ENCODE assay signal across 30 cellular contexts in genomic region chr5:181133083-181133482, GRCh38. TPM values are rescaled to one million over a fixed set of nuclear protein-coding genes. Genes with fewer than 3 reads are reported as not detected.
"Had no signal": no experiment of that assay in that cellular context is flagged by ENCODE, and none has a peak within 500 bp of the region (broad histone marks: within the 10 kb centered on the region; RNA-seq: fewer than 3 reads in every experiment).

No MANE protein-coding gene starts in this region.

- H3K4me3 ChIP-seq: colonic mucosa, SK-N-MC had no signal

- ATAC-seq: activated T-helper 17 cell treated with anti-CD3 and anti-CD28 coated beads, Interleukin-2, amount 50 U/mL, for 72 hours; Right ventricle myocardium inferior; T-cell had no signal

- H3K4me1 ChIP-seq: colonic mucosa had no signal

- FAIRE-seq: TTC549 had no signal

- H3K9me3 ChIP-seq: colonic mucosa had no signal

- H3K4me1 Mint-ChIP-seq: activated B cell treated with CpG ODN at 0.5 μM for 24 hours; activated CD4-positive, alpha-beta T cell treated with anti-CD3 and anti-CD28 coated beads, Interleukin-2, amount 10 ng/mL, durations not matched to agents 24 days and 14 days; activated naive CD4-positive, alpha-beta T cell treated with anti-CD3 and anti-CD28 coated beads, Interleukin-2, amount 10 ng/mL, durations not matched to agents 7 days and 5 days; activated naive CD8-positive, alpha-beta T cell treated with anti-CD3 and anti-CD28 coated beads for 36 hours; activated T-helper 17 cell treated with anti-CD3 and anti-CD28 coated beads, Interleukin-2, amount 50 U/mL, for 72 hours; T-cell had no signal

- H3K9me3 Mint-ChIP-seq: activated CD4-positive, alpha-beta T cell treated with anti-CD3 and anti-CD28 coated beads, Interleukin-2, amount 10 ng/mL, durations not matched to agents 24 days and 14 days; activated naive CD4-positive, alpha-beta T cell treated with anti-CD3 and anti-CD28 coated beads, Interleukin-2, amount 10 ng/mL, durations not matched to agents 7 days and 5 days had no signal

- H3K27ac ChIP-seq: colonic mucosa, SK-N-MC had no signal

- H3K36me3 ChIP-seq: colonic mucosa had no signal

- H3K4me3 Mint-ChIP-seq: activated B cell treated with CpG ODN at 0.5 μM for 24 hours; activated CD4-positive, alpha-beta T cell treated with anti-CD3 and anti-CD28 coated beads, Interleukin-2, amount 10 ng/mL, durations not matched to agents 24 days and 14 days; activated naive CD4-positive, alpha-beta T cell treated with anti-CD3 and anti-CD28 coated beads, Interleukin-2, amount 10 ng/mL, durations not matched to agents 7 days and 5 days; activated naive CD8-positive, alpha-beta T cell treated with anti-CD3 and anti-CD28 coated beads for 36 hours; activated T-helper 17 cell treated with anti-CD3 and anti-CD28 coated beads, Interleukin-2, amount 50 U/mL, for 72 hours; T-cell had no signal

- H3K36me3 Mint-ChIP-seq: activated naive CD4-positive, alpha-beta T cell treated with anti-CD3 and anti-CD28 coated beads, Interleukin-2, amount 10 ng/mL, durations not matched to agents 7 days and 5 days; activated naive CD8-positive, alpha-beta T cell treated with anti-CD3 and anti-CD28 coated beads for 36 hours; T-cell had no signal

- H3K27ac Mint-ChIP-seq: activated B cell treated with CpG ODN at 0.5 μM for 24 hours; activated CD4-positive, alpha-beta T cell treated with anti-CD3 and anti-CD28 coated beads, Interleukin-2, amount 10 ng/mL, durations not matched to agents 24 days and 14 days; activated naive CD4-positive, alpha-beta T cell treated with anti-CD3 and anti-CD28 coated beads, Interleukin-2, amount 10 ng/mL, durations not matched to agents 7 days and 5 days; activated naive CD8-positive, alpha-beta T cell treated with anti-CD3 and anti-CD28 coated beads for 36 hours; activated T-helper 17 cell treated with anti-CD3 and anti-CD28 coated beads, Interleukin-2, amount 50 U/mL, for 72 hours; T-cell had no signal

- DNase-seq: activated B cell treated with CpG ODN at 0.5 μM for 24 hours; activated CD4-positive, alpha-beta T cell treated with anti-CD3 and anti-CD28 coated beads for 1 hour; activated CD4-positive, alpha-beta T cell treated with anti-CD3 and anti-CD28 coated beads, Interleukin-2, amount 10 ng/mL, durations not matched to agents 24 days and 14 days; activated CD4-positive, alpha-beta T cell treated with anti-CD3 and anti-CD28 coated beads, Interleukin-2, amount 50 U/mL, for 48 hours; activated gamma-delta T cell treated with Interleukin-2 at 50 U/mL for 16 hours; activated naive CD4-positive, alpha-beta T cell treated with anti-CD3 and anti-CD28 coated beads, Interleukin-2, amount 10 ng/mL, durations not matched to agents 7 days and 5 days; activated naive CD8-positive, alpha-beta T cell treated with anti-CD3 and anti-CD28 coated beads for 36 hours; activated T-cell treated with anti-CD3 and anti-CD28 coated beads for 4 hours; activated T-cell treated with anti-CD3 and anti-CD28 coated beads, Interleukin-2, amount 50 U/mL, for 48 hours; MM.1S; NCI-H1105; NCI-H1436 treated with DMSO at 0.1 percent for 48 hours; NCI-H187; NCI-H2081; NCI-H2227 treated with DMSO at 0.1 percent for 48 hours; NCI-H526; NK-92 treated with Interleukin-12 subunit alpha and Interleukin-12 subunit beta, amount 100 ng/mL, for 24 hours; T-cell; T-helper 2 cell; T1000 had no signal

RNA-seq across cellular contexts. Expression of gene OR2V1, which starts 2.1 kb away (rescaled TPM):
- total RNA-seq: activated B cell treated with CpG ODN at 0.5 μM for 24 hours; activated CD4-positive, alpha-beta T cell treated with anti-CD3 and anti-CD28 coated beads, Interleukin-2, amount 10 ng/mL, durations not matched to agents 24 days and 14 days; activated naive CD8-positive, alpha-beta T cell treated with anti-CD3 and anti-CD28 coated beads for 36 hours; activated T-helper 17 cell treated with anti-CD3 and anti-CD28 coated beads, Interleukin-2, amount 50 U/mL, for 72 hours; cardiac septum; cerebellum; colonic mucosa; NCI-H460; Right ventricle myocardium inferior; RPMI7951; T-cell had no signal
- polyA plus RNA-seq: adipose tissue had no signal

RNA-seq across cellular contexts. Expression of gene OR2V2, which starts 14.3 kb away (rescaled TPM):
- total RNA-seq: activated B cell treated with CpG ODN at 0.5 μM for 24 hours; activated CD4-positive, alpha-beta T cell treated with anti-CD3 and anti-CD28 coated beads, Interleukin-2, amount 10 ng/mL, durations not matched to agents 24 days and 14 days; activated naive CD8-positive, alpha-beta T cell treated with anti-CD3 and anti-CD28 coated beads for 36 hours; activated T-helper 17 cell treated with anti-CD3 and anti-CD28 coated beads, Interleukin-2, amount 50 U/mL, for 72 hours; cardiac septum; cerebellum; colonic mucosa; NCI-H460; Right ventricle myocardium inferior; RPMI7951; T-cell had no signal
- polyA plus RNA-seq: adipose tissue had no signal
